Comparison of ENCODE assay signal across 8 cellular contexts in the genomic region with DNA sequence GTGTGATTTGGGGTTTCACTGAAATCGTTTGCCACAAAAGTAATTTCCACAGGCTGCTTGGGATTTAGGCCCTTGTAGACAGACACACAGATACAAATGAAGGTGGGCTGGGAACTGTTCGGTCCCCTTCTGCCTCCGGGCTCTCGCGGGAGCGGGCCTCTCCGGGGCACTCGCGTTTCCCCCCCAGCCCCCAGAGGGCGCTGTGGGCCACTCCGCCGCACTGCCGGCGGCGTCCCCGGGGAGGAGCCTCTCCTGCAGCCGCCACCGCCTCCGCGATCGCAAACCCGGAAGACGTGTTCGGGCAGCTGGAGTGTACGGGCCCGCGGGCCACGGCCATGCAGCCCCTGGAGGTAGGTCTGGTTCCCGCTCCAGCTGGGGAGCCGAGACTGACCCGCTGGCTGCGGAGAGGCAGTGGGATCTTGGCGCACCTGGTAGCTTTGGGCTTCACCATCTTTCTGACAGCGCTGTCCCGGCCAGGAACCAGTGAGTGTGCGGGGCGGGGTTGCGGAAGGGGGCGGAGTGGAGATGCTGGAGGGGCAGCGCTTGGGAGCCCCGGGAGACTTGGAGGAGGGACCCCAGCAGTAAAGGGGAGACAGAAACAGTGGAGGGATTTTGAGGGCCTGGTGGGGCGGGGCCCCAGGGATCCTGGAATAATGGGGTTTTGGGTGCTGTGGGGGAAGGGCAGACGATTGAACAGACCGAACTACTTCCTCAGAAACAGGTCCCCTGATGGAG. TPM values are rescaled to one million over a fixed set of nuclear protein-coding genes. Genes with fewer than 3 reads are reported as not detected.
A peak's percentile ranks its signal among the peaks of the same experiment; 100 is the strongest.
DNase-seq lines count a peak whose midpoint lies in the region; ATAC-seq and TF ChIP-seq lines count a peak whose summit lies in the region.

A gene with protein sequence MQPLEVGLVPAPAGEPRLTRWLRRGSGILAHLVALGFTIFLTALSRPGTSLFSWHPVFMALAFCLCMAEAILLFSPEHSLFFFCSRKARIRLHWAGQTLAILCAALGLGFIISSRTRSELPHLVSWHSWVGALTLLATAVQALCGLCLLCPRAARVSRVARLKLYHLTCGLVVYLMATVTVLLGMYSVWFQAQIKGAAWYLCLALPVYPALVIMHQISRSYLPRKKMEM (plus strand): TSS at position 290 of the 735 bp plus-strand sequence. CDS start 46 bp downstream, at position 336.

- H3K4me3 ChIP-seq in lower lobe of right lung, result peak within 1 kb of the TSS; percentile 94

- H3K36me3 Mint-ChIP-seq in CD14-positive monocyte, result peaks cover 30 to 39% of the 10 kb centered on the region in 2 donors

- peak; percentile 88 for TF ChIP-seq CTCF in CD14-positive monocyte (IDR thresholded peaks at IDR 0.05)
- TF ChIP-seq CTCF in lower lobe of right lung (IDR thresholded peaks at IDR 0.05), result peak; percentile 91

- H3K27ac ChIP-seq in lower lobe of right lung, result peak within 1 kb of the TSS; percentile 81

- no peaks in the 10 kb centered on the region for H3K9me3 ChIP-seq in lower lobe of right lung

- H3K4me1 ChIP-seq in lower lobe of right lung, result peaks cover 24% of the 10 kb centered on the region

- DNase-seq in CD14-positive monocyte (ENCODE audit: low spot score), result peak; percentile 82
- DNase-seq in NCI-H526 treated with DMSO at 0.1 percent for 48 hours (lab: John Stamatoyannopoulos, UW), result peak; percentile 80
- peak; percentile 83 to 84 for DNase-seq in activated CD4-positive, alpha-beta T cell treated with anti-CD3 and anti-CD28 coated beads, Interleukin-2, amount 50 U/mL, for 4 hours
- peak; percentile 61 to 81 for DNase-seq in dermis microvascular lymphatic vessel endothelial cell (ENCODE audit: low read depth in 2 of 2)
- peak; percentile 92 for DNase-seq in lower lobe of right lung
- DNase-seq in stimulated activated CD4-positive, alpha-beta T cell treated with anti-CD3 and anti-CD28 coated beads, TNF-alpha, amount 100 ng/mL, for 24 hours (ENCODE audit: low read depth in 3 of 3), result peak; percentile 78 to 86 (median 84)

- ATAC-seq in HG03432 (IDR thresholded peaks at IDR 0.05; ENCODE audit: unreplicated experiment), result peak; percentile 90
- peak; percentile 96 to 97 for ATAC-seq in lower lobe of right lung

- H3K4me1 Mint-ChIP-seq in CD14-positive monocyte, result peaks cover 23% of the 10 kb centered on the region

- H3K27me3 ChIP-seq in lower lobe of right lung (ENCODE audit: low read depth), result no peaks in the 10 kb centered on the region

- peaks cover 0 to 4% (median 0%) of the 10 kb centered on the region in 3 donors for H3K27me3 Mint-ChIP-seq in CD14-positive monocyte (ENCODE audit: low read depth in 3 of 3)

- TF ChIP-seq POLR2A in GM19193 (IDR thresholded peaks at IDR 0.05; ENCODE audit: extremely low read depth, insufficient read depth, insufficient read length), result peak; percentile 88

- no peaks in the 10 kb centered on the region for H3K9me3 Mint-ChIP-seq in CD14-positive monocyte

- peak within 1 kb of the TSS; percentile 79 to 93 (median 89) for H3K27ac Mint-ChIP-seq in CD14-positive monocyte

- intact Hi-C loops in CD14-positive monocyte (cut with micrococcal nuclease) (loop anchor here in 1 of 2 donors (2.0 kb wide), 1 partner anchor 39 kb away; no protein-coding TSS in a partner anchor), lower lobe of right lung (cut with DNase I) (no loop called here)

- peak within 1 kb of the TSS; percentile 94 to 96 for H3K4me3 Mint-ChIP-seq in CD14-positive monocyte

- peaks cover 41% of the 10 kb centered on the region for H3K36me3 ChIP-seq in lower lobe of right lung

RNA-seq across cellular contexts. Expression of the gene that starts here (rescaled TPM):
- 1 to 10 TPM; 1.4 to 4.2 TPM for polyA plus RNA-seq in CD14-positive monocyte
- total RNA-seq in dermis microvascular lymphatic vessel endothelial cell (3.1 and 4.6 TPM in 2 replicates), lower lobe of right lung (15.1 TPM)

Comparison
In these comparisons a context has a peak if more than half of its experiments do, and no peak if none do; other contexts are left out.
1. Peak in every context shown above with its lines: DNase-seq, ATAC-seq, H3K4me3 ChIP-seq and H3K27ac ChIP-seq.